Comparison of ENCODE assay signal across 11 cellular contexts in the genomic region with DNA sequence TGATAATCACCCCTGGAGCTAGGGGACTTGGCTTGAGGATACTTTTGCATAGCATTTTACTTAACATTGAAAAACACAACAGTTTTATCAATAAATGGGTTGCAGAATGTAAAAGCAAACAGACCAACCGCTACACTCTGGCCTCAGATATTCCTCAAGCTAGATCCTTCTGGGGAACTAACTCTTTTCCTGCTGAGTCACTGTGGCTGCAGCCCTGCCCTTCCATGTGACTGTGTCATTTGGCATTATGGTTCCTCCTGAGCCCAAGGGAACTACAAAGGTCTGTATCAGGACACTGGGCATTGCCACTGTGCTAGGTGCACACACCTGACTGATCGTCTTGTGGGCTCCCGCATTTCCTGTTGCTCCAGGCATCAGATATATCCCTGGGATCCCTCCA. TPM values are rescaled to one million over a fixed set of nuclear protein-coding genes. Genes with fewer than 3 reads are reported as not detected.
DNase-seq lines count a peak whose midpoint lies in the region; ATAC-seq, FAIRE-seq and TF ChIP-seq lines count a peak whose summit lies in the region.
"Had no signal": no experiment of that assay in that cellular context is flagged by ENCODE, and none has a peak within 500 bp of the region (broad histone marks: within the 10 kb centered on the region; RNA-seq: fewer than 3 reads in every experiment).

No MANE protein-coding gene starts in this region.

- BruUV-seq in Calu3 (replicated peaks; lab: Mats Ljungman, UMichigan) (TSS peak; percentile 78), endothelial cell of umbilical vein (replicated peaks; lab: Mats Ljungman, UMichigan) (no TSS peak)

- H3K9ac ChIP-seq in endothelial cell of umbilical vein (replicated peaks; ENCODE audit: extremely low read depth, insufficient read depth, low read length) = no peak overlapping the region

- H3K27me3 Mint-ChIP-seq in Calu3 (ENCODE audit: unreplicated experiment) = no peaks in the 10 kb centered on the region
- no peaks in the 10 kb centered on the region for H3K27me3 Mint-ChIP-seq in stimulated activated naive B cell treated with anti-CD40 and anti-IgM and Interleukin-4, amounts not matched to agents 10 μg/mL and 1 μg/mL and 100 μg/mL, for 72 hours

- TF ChIP-seq CTCF in Calu3 (IDR thresholded peaks at IDR 0.05; ENCODE audit: unreplicated experiment) = no peak
- TF ChIP-seq CTCF in endothelial cell of umbilical vein (IDR thresholded peaks at IDR 0.05; ENCODE audit: extremely low read depth in 1 of 2, insufficient read depth in 1 of 2, low read depth in 1 of 2, low read length in 2 of 2) = no peak
- TF ChIP-seq CTCF in mucosa of descending colon (IDR thresholded peaks at IDR 0.05) = no peak
- no peak for TF ChIP-seq CTCF in dorsolateral prefrontal cortex (IDR thresholded peaks at IDR 0.05 in 54 of 56, conservative IDR thresholded peaks at IDR 0.05 in 2 of 56; ENCODE audit: low read depth in 1 of 56, partially characterized antibody in 56 of 56)

- H3K79me2 ChIP-seq in endothelial cell of umbilical vein (ENCODE audit: control insufficient read depth, insufficient read depth, low read length) = no peaks in the 10 kb centered on the region

- POLR2A ChIA-PET in endothelial cell of umbilical vein (lab: Charles Lee) = no interaction called here

- no peaks in the 10 kb centered on the region for H3K36me3 Mint-ChIP-seq in Calu3 (ENCODE audit: insufficient read depth, unreplicated experiment)
- H3K36me3 Mint-ChIP-seq in stimulated activated naive B cell treated with anti-CD40 and anti-IgM and Interleukin-4, amounts not matched to agents 10 μg/mL and 1 μg/mL and 100 μg/mL, for 72 hours = no peaks in the 10 kb centered on the region

- H3K4me1 Mint-ChIP-seq in Calu3 (ENCODE audit: low read depth, unreplicated experiment) = peaks cover 21% of the 10 kb centered on the region
- H3K4me1 Mint-ChIP-seq in stimulated activated naive B cell treated with anti-CD40 and anti-IgM and Interleukin-4, amounts not matched to agents 10 μg/mL and 1 μg/mL and 100 μg/mL, for 72 hours = peaks cover 0 to 3% of the 10 kb centered on the region in 2 donors

- H3K27ac ChIP-seq in endothelial cell of umbilical vein (ENCODE audit: insufficient read depth, low read depth, low read length) (no peak overlapping the region), dorsolateral prefrontal cortex (no peak overlapping the region)
- H3K27ac ChIP-seq: tibial nerve had no signal

- peak overlapping the region; percentile 86 for H3K27ac Mint-ChIP-seq in Calu3 (ENCODE audit: unreplicated experiment)
- H3K27ac Mint-ChIP-seq in stimulated activated naive B cell treated with anti-CD40 and anti-IgM and Interleukin-4, amounts not matched to agents 10 μg/mL and 1 μg/mL and 100 μg/mL, for 72 hours = no peak overlapping the region

- H3K9me3 ChIP-seq in endothelial cell of umbilical vein (replicated peaks; ENCODE audit: control insufficient read depth, insufficient read depth, low read length) (no peaks in the 10 kb centered on the region), mucosa of descending colon (no peaks in the 10 kb centered on the region)
- H3K9me3 ChIP-seq: tibial nerve had no signal

- no peak for TF ChIP-seq POLR2A in endothelial cell of umbilical vein (IDR thresholded peaks at IDR 0.05; ENCODE audit: low read depth, low read length)

- H3K4me3 ChIP-seq in endothelial cell of umbilical vein (replicated peaks in 1 of 3; ENCODE audit: insufficient read depth in 1 of 3, low read depth in 1 of 3, low read length in 3 of 3) = no peak overlapping the region
- no peak overlapping the region for H3K4me3 ChIP-seq in mucosa of descending colon
- H3K4me3 ChIP-seq in dorsolateral prefrontal cortex = no peak overlapping the region
- H3K4me3 ChIP-seq: tibial nerve had no signal

- peak; percentile 96 for ATAC-seq in mucosa of descending colon
- no peak for ATAC-seq in stimulated activated naive B cell treated with anti-CD40 and anti-IgM and Interleukin-4, amounts not matched to agents 10 μg/mL and 1 μg/mL and 100 μg/mL, for 72 hours (replicated peaks)

- H4K20me1 ChIP-seq in endothelial cell of umbilical vein (replicated peaks; ENCODE audit: control insufficient read depth, extremely low read depth, insufficient read depth, low read length) = no peaks in the 10 kb centered on the region

- H3K4me1 ChIP-seq in endothelial cell of umbilical vein (ENCODE audit: control insufficient read depth, extremely low read depth, insufficient read depth, low read length) = no peaks in the 10 kb centered on the region
- no peaks in the 10 kb centered on the region for H3K4me1 ChIP-seq in mucosa of descending colon (ENCODE audit: low read depth)
- H3K4me1 ChIP-seq: tibial nerve had no signal

- dilution Hi-C loops in endothelial cell of umbilical vein (cut with MboI; ENCODE audit: extremely low pct_ligation_motif_present, low sequenced_read_pairs) = no loop called here

- peak overlapping the region; percentile 60 for H2AFZ ChIP-seq in endothelial cell of umbilical vein (ENCODE audit: low read depth, low read length)

- H3K9me1 ChIP-seq in endothelial cell of umbilical vein (replicated peaks; ENCODE audit: control insufficient read depth, extremely low read depth, insufficient read depth, low read length) = no peaks in the 10 kb centered on the region

- DNase-seq in Calu3 = peak; percentile 31
- DNase-seq in NOMO-1 (lab: John Stamatoyannopoulos, UW; ENCODE audit: unreplicated experiment in 2 of 2) = peak; percentile 48 to 62
- no peak for DNase-seq in endothelial cell of umbilical vein (ENCODE audit: low read depth, low spot score)
- peak in 2 of 3 donors; percentile 34 to 35 for DNase-seq in mucosa of descending colon
- no peak for DNase-seq in NCI-H1105 (lab: John Stamatoyannopoulos, UW)
- DNase-seq in GF-D8 (lab: John Stamatoyannopoulos, UW) = no peak
- DNase-seq in dorsolateral prefrontal cortex = no peak
- no peak for DNase-seq in stimulated activated naive B cell treated with anti-CD40 and anti-IgM and Interleukin-4, amounts not matched to agents 10 μg/mL and 1 μg/mL and 100 μg/mL, for 72 hours
- DNase-seq: activated CD4-positive, CD25-positive, alpha-beta regulatory T cell treated with anti-CD3 and anti-CD28 coated beads, Interleukin-2, amount 50 U/mL, for 72 hours; NCI-H526 treated with DMSO at 0.1 percent for 48 hours had no signal

- H3K36me3 ChIP-seq in endothelial cell of umbilical vein (ENCODE audit: control insufficient read depth in 2 of 2, extremely low read depth in 1 of 2, insufficient read depth in 2 of 2, low read length in 2 of 2) = no peaks in the 10 kb centered on the region
- H3K36me3 ChIP-seq in mucosa of descending colon (ENCODE audit: low read depth) = no peaks in the 10 kb centered on the region
- H3K36me3 ChIP-seq: tibial nerve had no signal

- peak overlapping the region; percentile 46 for H3K4me3 Mint-ChIP-seq in Calu3 (ENCODE audit: low read depth, unreplicated experiment)
- H3K4me3 Mint-ChIP-seq in stimulated activated naive B cell treated with anti-CD40 and anti-IgM and Interleukin-4, amounts not matched to agents 10 μg/mL and 1 μg/mL and 100 μg/mL, for 72 hours = no peak overlapping the region

- intact Hi-C loops in Calu3 (cut with micrococcal nuclease; ENCODE audit: unreplicated experiment) = no loop called here
- intact Hi-C loops in endothelial cell of umbilical vein (cut with micrococcal nuclease) = no loop called here
- intact Hi-C loops in mucosa of descending colon (cut with DNase I, micrococcal nuclease) = no loop called here
- intact Hi-C loops in dorsolateral prefrontal cortex (cut with DNase I) = no loop called here

- no peak overlapping the region for H3K4me2 ChIP-seq in endothelial cell of umbilical vein (ENCODE audit: insufficient read depth, low read length)

- no peak for FAIRE-seq in endothelial cell of umbilical vein (lab: Jason Lieb, UNC)

- H3K9me3 Mint-ChIP-seq in Calu3 (ENCODE audit: low read depth, unreplicated experiment) = no peaks in the 10 kb centered on the region
- no peaks in the 10 kb centered on the region for H3K9me3 Mint-ChIP-seq in stimulated activated naive B cell treated with anti-CD40 and anti-IgM and Interleukin-4, amounts not matched to agents 10 μg/mL and 1 μg/mL and 100 μg/mL, for 72 hours

- CTCF ChIA-PET in Calu3 (lab: Charles Lee) (interaction anchor here (1.1 kb wide), 1 partner anchor 9 kb away, joined by 5 read pairs; no protein-coding TSS in a partner anchor), endothelial cell of umbilical vein (lab: Charles Lee) (interaction anchor here (0.6 to 1.6 kb wide), 5 partner anchors 9 to 23 kb away, joined by 3 to 8 read pairs (median 4); no protein-coding TSS in a partner anchor)

- H3K27me3 ChIP-seq in endothelial cell of umbilical vein (ENCODE audit: control insufficient read depth in 2 of 2, insufficient read depth in 2 of 2, low read length in 2 of 2) = no peaks in the 10 kb centered on the region
- H3K27me3 ChIP-seq in dorsolateral prefrontal cortex = no peaks in the 10 kb centered on the region
- H3K27me3 ChIP-seq: tibial nerve had no signal

TF ChIP-seq in endothelial cell of umbilical vein, 7 proteins besides CTCF, POLR2A, EP300 and RAD21:
- TF ChIP-seq FOS (IDR thresholded peaks at IDR 0.05; ENCODE audit: borderline replicate concordance, insufficient read depth, low read length) = peak; percentile 12
- TF ChIP-seq, protein P1, sequence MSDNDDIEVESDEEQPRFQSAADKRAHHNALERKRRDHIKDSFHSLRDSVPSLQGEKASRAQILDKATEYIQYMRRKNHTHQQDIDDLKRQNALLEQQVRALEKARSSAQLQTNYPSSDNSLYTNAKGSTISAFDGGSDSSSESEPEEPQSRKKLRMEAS (IDR thresholded peaks at IDR 0.05; ENCODE audit: insufficient read depth, insufficient read length) = no peak
- TF ChIP-seq EZH2 (IDR thresholded peaks at IDR 0.05; ENCODE audit: borderline replicate concordance, low read depth, low read length, severe bottlenecking) = no peak
- TF ChIP-seq MYC (IDR thresholded peaks at IDR 0.05; ENCODE audit: low read depth, low read length) = no peak
- no peak for TF ChIP-seq JUN (IDR thresholded peaks at IDR 0.05; ENCODE audit: borderline replicate concordance, insufficient read depth, insufficient read length, low read depth)

RNA-seq across cellular contexts. Expression of gene TTC9, which starts 56.6 kb away (rescaled TPM):
- total RNA-seq in Calu3 (2022) = 9.8 and 11.0 TPM in 2 replicates
- 0.09 TPM in 1 of 2 replicates, not detected in the other for total RNA-seq in endothelial cell of umbilical vein
- 0.06 TPM in 2 replicates for polyA plus RNA-seq in endothelial cell of umbilical vein
- 0.05 and 0.07 TPM in 2 replicates for polyA plus RNA-seq in endothelial cell of umbilical vein (2011; cell fraction: cytosol; rRNA removed)
- 0.03 TPM in 1 of 2 replicates, not detected in the other for polyA plus RNA-seq in endothelial cell of umbilical vein (2011; cell fraction: nucleus; rRNA removed)
- polyA plus RNA-seq in endothelial cell of umbilical vein (2012) = 0.04 TPM in 1 of 2 replicates, not detected in the other
- polyA minus RNA-seq in endothelial cell of umbilical vein = 0.06 and 0.10 TPM in 2 replicates
- 0.61 TPM for polyA minus RNA-seq in endothelial cell of umbilical vein (2011; cell fraction: cytosol; rRNA and poly(A)+ RNA removed)
- polyA minus RNA-seq in endothelial cell of umbilical vein (2011; cell fraction: nucleus; rRNA and poly(A)+ RNA removed) = not detected in 2 replicates
- under 1 TPM; 0.20 to 0.63 (median 0.54) TPM for total RNA-seq in mucosa of descending colon
- 10 to 100 TPM in 115 of 120 experiments, 1 to 10 TPM in 5; 5.1 to 27.8 (median 17.5) TPM for total RNA-seq in dorsolateral prefrontal cortex

Comparison
In these comparisons a context has a peak if more than half of its experiments do, and no peak if none do; other contexts are left out.
1. DNase-seq: peak in Calu3 (single experiment), NOMO-1 (2 of 2) and mucosa of descending colon (2 of 3); none in endothelial cell of umbilical vein (single experiment), NCI-H1105 (single experiment), GF-D8 (single experiment), dorsolateral prefrontal cortex (0 of 10) and stimulated activated naive B cell treated with anti-CD40 and anti-IgM and Interleukin-4, amounts not matched to agents 10 μg/mL and 1 μg/mL and 100 μg/mL, for 72 hours (single experiment).